8 cellular contexts compared by ENCODE assay signal in the genomic region with DNA sequence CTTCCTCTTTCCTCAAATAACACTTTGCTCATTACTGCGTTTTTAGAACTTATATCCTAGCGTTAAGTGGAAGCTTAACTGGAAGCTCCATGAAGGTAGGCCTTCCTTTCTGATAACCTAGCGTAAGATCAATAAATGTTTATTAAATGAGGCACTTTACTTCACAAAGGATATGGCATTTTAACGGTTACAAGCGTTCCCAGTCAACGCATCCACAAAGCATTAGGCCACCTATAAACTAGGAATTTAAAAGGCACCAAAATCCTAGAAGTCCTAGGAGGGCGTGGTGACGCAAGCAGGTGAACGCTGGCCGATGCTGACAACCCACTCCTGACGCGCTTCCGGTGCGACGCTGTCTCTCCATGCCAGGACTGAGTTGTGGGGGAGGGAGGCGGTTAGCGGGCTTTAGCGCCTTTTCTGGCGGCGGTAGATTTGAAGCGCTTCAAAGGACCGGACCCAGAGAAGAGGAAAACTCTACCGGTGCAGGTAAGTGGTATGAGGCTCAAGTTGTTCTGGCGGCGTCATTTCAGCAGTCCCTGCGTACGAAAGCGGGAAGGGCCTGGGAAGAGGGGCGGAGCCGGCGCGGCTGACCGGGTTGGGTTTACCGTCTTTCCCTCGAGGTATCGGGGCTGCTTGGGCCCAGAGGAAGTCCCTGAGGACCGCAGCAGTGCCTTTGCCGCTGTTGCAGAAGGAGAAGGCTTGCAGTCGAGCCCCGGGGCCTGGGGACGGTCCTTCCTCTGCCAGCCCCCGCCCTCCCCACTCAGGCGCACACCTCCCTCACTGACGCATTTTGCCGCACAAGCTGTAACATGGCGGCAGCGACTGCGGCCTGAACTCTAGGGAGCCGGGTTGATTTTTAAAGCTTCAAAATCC. TPM values are rescaled to one million over a fixed set of nuclear protein-coding genes. Genes with fewer than 3 reads are reported as not detected.
DNase-seq lines count a peak whose midpoint lies in the region; ATAC-seq, FAIRE-seq and TF ChIP-seq lines count a peak whose summit lies in the region.

A gene (plus strand): TSS at position 347 of the 873 bp plus-strand sequence. CDS start 19,691 bp downstream, outside the sequence.

- FAIRE-seq in GM12892 (lab: Jason Lieb, UNC), result peak; percentile 98
- FAIRE-seq in urothelium cell line (lab: Jason Lieb, UNC), result peak; percentile 85

- peaks cover 9% of the 10 kb centered on the region for H3K36me3 Mint-ChIP-seq in T-helper 1 cell treated with Interleukin-12 subunit alpha and Interleukin-12 subunit beta and Interleukin-4 antibody, amounts not matched to agents 30 μg/mL and 1 μg/mL, for 36 hours (ENCODE audit: low read depth)

- H3K27me3 Mint-ChIP-seq in T-helper 1 cell treated with Interleukin-12 subunit alpha and Interleukin-12 subunit beta and Interleukin-4 antibody, amounts not matched to agents 30 μg/mL and 1 μg/mL, for 36 hours (ENCODE audit: low read depth), result no peaks in the 10 kb centered on the region

- H3K4me1 ChIP-seq in right atrium auricular region, result peaks cover 0 to 22% of the 10 kb centered on the region in 2 donors
- H3K4me1 ChIP-seq in psoas muscle, result peaks cover 30% of the 10 kb centered on the region

- H3K4me3 Mint-ChIP-seq in T-helper 1 cell treated with Interleukin-12 subunit alpha and Interleukin-12 subunit beta and Interleukin-4 antibody, amounts not matched to agents 30 μg/mL and 1 μg/mL, for 36 hours, result peak within 1 kb of the TSS; percentile 98

- ATAC-seq in HG02798 (IDR thresholded peaks at IDR 0.05; ENCODE audit: poor library complexity, unreplicated experiment) (peak; percentile 93), psoas muscle (peak; percentile 97 to 98 (median 98))

- TF ChIP-seq CTCF in right atrium auricular region (IDR thresholded peaks at IDR 0.05), result no peak
- no peak for TF ChIP-seq CTCF in psoas muscle (IDR thresholded peaks at IDR 0.05)

- peak within 1 kb of the TSS; percentile 99 for H3K27ac Mint-ChIP-seq in T-helper 1 cell treated with Interleukin-12 subunit alpha and Interleukin-12 subunit beta and Interleukin-4 antibody, amounts not matched to agents 30 μg/mL and 1 μg/mL, for 36 hours

- H3K9me3 Mint-ChIP-seq in T-helper 1 cell treated with Interleukin-12 subunit alpha and Interleukin-12 subunit beta and Interleukin-4 antibody, amounts not matched to agents 30 μg/mL and 1 μg/mL, for 36 hours, result peaks cover 13% of the 10 kb centered on the region

- peak within 1 kb of the TSS; percentile 96 to 98 for H3K27ac ChIP-seq in right atrium auricular region
- peak within 1 kb of the TSS; percentile 97 for H3K27ac ChIP-seq in psoas muscle

- H3K4me3 ChIP-seq in right atrium auricular region (peak within 1 kb of the TSS; percentile 81 to 88), psoas muscle (peak within 1 kb of the TSS; percentile 94)

- 5 to 6% (median 5%) methylated on average over 49 of the region's 49 CpGs for WGBS in psoas muscle, 3 donors

- peaks cover 19% of the 10 kb centered on the region for H3K4me1 Mint-ChIP-seq in T-helper 1 cell treated with Interleukin-12 subunit alpha and Interleukin-12 subunit beta and Interleukin-4 antibody, amounts not matched to agents 30 μg/mL and 1 μg/mL, for 36 hours (ENCODE audit: low read depth)

- H3K27me3 ChIP-seq in right atrium auricular region (no peaks in the 10 kb centered on the region), psoas muscle (ENCODE audit: insufficient read depth in 3 of 3, low read length in 2 of 3) (no peaks in the 10 kb centered on the region)

- TF ChIP-seq POLR2A in GM12892 (IDR thresholded peaks at IDR 0.05; ENCODE audit: low read depth, low read length), result peak; percentile 88; the same call in 1 of the 2 replicates

- intact Hi-C loops in psoas muscle (cut with DNase I), result loop anchor here in 1 of 2 donors (10.0 kb wide), 1 partner anchor 111 kb away; a partner anchor contains a TSS

- H3K36me3 ChIP-seq in right atrium auricular region (no peaks in the 10 kb centered on the region), psoas muscle (ENCODE audit: insufficient read depth in 1 of 2, low read depth in 1 of 2) (peaks cover 0 to 3% of the 10 kb centered on the region in 2 donors)

- H3K9me3 ChIP-seq in right atrium auricular region, result no peaks in the 10 kb centered on the region
- H3K9me3 ChIP-seq in psoas muscle, result no peaks in the 10 kb centered on the region

- peak; percentile 75 for DNase-seq in GM12892 (ENCODE audit: insufficient read length)
- peak; percentile 87 for DNase-seq in NCI-H146 (lab: John Stamatoyannopoulos, UW)
- peak; percentile 33 to 90 (median 81) for DNase-seq in amygdala (lab: John Stamatoyannopoulos, UW)
- DNase-seq in right atrium auricular region (ENCODE audit: low spot score), result peak; percentile 91
- DNase-seq in psoas muscle, result peak; percentile 90 to 95
- DNase-seq in urothelium cell line (ENCODE audit: low spot score), result peak; percentile 92

RNA-seq across cellular contexts. Expression of the gene that starts here (rescaled TPM):
- 64.9 TPM for polyA plus RNA-seq in GM12892 (2012; ENCODE audit: missing spikeins)
- total RNA-seq in right atrium auricular region, result 10 to 100 TPM; 23.5 to 28.4 TPM
- 10 to 100 TPM; 36.8 to 49.6 (median 43.6) TPM for total RNA-seq in psoas muscle
- polyA plus RNA-seq in psoas muscle, result 10 to 100 TPM; 18.9 to 52.5 (median 23.8) TPM

Comparison
In these comparisons a context has a peak if more than half of its experiments do, and no peak if none do; other contexts are left out.
1. Peak in every context shown above with its lines: DNase-seq, ATAC-seq, H3K4me3 ChIP-seq and H3K27ac ChIP-seq.